In genomic region chr10:46629805-46630204, GRCh38 we compare ENCODE assay signal across 7 cellular contexts. TPM values are rescaled to one million over a fixed set of nuclear protein-coding genes. Genes with fewer than 3 reads are reported as not detected.
DNase-seq lines count a peak whose midpoint lies in the region; ATAC-seq, FAIRE-seq and TF ChIP-seq lines count a peak whose summit lies in the region.
"Not testable (repeated sequence)": the region's sequence is repeated elsewhere in the genome, so short reads cannot be mapped to it uniquely, and the experiment has no call there.
"Had no signal": no experiment of that assay in that cellular context is flagged by ENCODE, and none has a peak within 500 bp of the region (broad histone marks: within the 10 kb centered on the region; RNA-seq: fewer than 3 reads in every experiment).

No MANE protein-coding gene starts in this region.

- H3K79me2 ChIP-seq in HepG2 (ENCODE audit: insufficient read depth, low read length) = not testable (repeated sequence)

- intact Hi-C loops in HepG2 (cut with micrococcal nuclease; ENCODE audit: unreplicated experiment); right lobe of liver (cut with DNase I); pancreas (cut with DNase I): not testable (repeated sequence)

- POLR2A ChIA-PET in HepG2 (lab: Yijun Ruan, JAX) = not testable (repeated sequence)

- H3K4me1 ChIP-seq in HepG2 (ENCODE audit: insufficient read depth, low read length); right lobe of liver; pancreas: not testable (repeated sequence)

- not testable (repeated sequence) for DNase-seq in left lobe of liver (ENCODE audit: low spot score); HepG2 (ENCODE audit: low spot score); right lobe of liver; pancreas

- CTCF ChIA-PET in HepG2 (lab: Yijun Ruan, JAX; ENCODE audit: low intra/inter-chr PET ratio, low total read pairs) = not testable (repeated sequence)

- H3K4me2 ChIP-seq in HepG2 (ENCODE audit: low read depth, low read length) = not testable (repeated sequence)

- TF ChIP-seq EP300 in HepG2 (IDR thresholded peaks at IDR 0.05; ENCODE audit: low read depth in 2 of 2, low read length in 2 of 2); HepG2 (CRISPR knock-in tag; IDR thresholded peaks at IDR 0.05; ENCODE audit: borderline replicate concordance): not testable (repeated sequence)

- ATAC-seq in left lobe of liver (peak; percentile 73), HepG2 (peak; percentile 98), right lobe of liver (peak; percentile 79 to 93 (median 88)), pancreas (peak in 3 of 4 donors; percentile 52 to 60 (median 54))

- in situ Hi-C loops in HepG2 (cut with HindIII; ENCODE audit: extremely low pct_ligation_motif_present, low pct_unique_long_range_greater_than_20kb) = not testable (repeated sequence)

- TF ChIP-seq RAD21 in HepG2 (CRISPR knock-in tag; IDR thresholded peaks at IDR 0.05) = not testable (repeated sequence)

- H3K27ac ChIP-seq in HepG2 (ENCODE audit: extremely low read length, insufficient read depth, low read length); right lobe of liver; pancreas: not testable (repeated sequence)

- H3K36me3 ChIP-seq in HepG2 (replicated peaks in 1 of 2; ENCODE audit: control insufficient read depth in 1 of 2, insufficient read depth in 2 of 2, low read length in 2 of 2); right lobe of liver; pancreas: not testable (repeated sequence)

- FAIRE-seq in colon (lab: Jason Lieb, UNC) = peak; percentile 21
- FAIRE-seq in endometrium (lab: Jason Lieb, UNC) = peak; percentile 31
- FAIRE-seq in HepG2 (lab: Jason Lieb, UNC); pancreas (lab: Jason Lieb, UNC): not testable (repeated sequence)

- H2AFZ ChIP-seq in HepG2 (ENCODE audit: low read length) = not testable (repeated sequence)

- H3K9ac ChIP-seq in HepG2 (ENCODE audit: insufficient read depth, low read depth, low read length) = not testable (repeated sequence)

- not testable (repeated sequence) for H3K27me3 ChIP-seq in HepG2 (ENCODE audit: control insufficient read depth in 1 of 2, insufficient read depth in 2 of 2, low read length in 2 of 2); right lobe of liver; pancreas

- H3K9me3 ChIP-seq in HepG2 (ENCODE audit: low read length); right lobe of liver; pancreas: not testable (repeated sequence)

- not testable (repeated sequence) for BruUV-seq in HepG2 (replicated peaks; lab: Mats Ljungman, UMichigan)

- not testable (repeated sequence) for H4K20me1 ChIP-seq in HepG2 (ENCODE audit: insufficient read depth, low read length)

- no CpG with 5 or more reads among the region's 1 CpG for WGBS in HepG2 (ENCODE audit: low lambda C conversion rate)
- no CpG with 5 or more reads among the region's 1 CpG for WGBS in right lobe of liver (ENCODE audit: insufficient coverage, low coverage, low lambda C conversion rate, missing lambda C conversion rate)
- no CpG with 5 or more reads among the region's 1 CpG for WGBS in pancreas, 2 donors

- not testable (repeated sequence) for TF ChIP-seq CTCF in HepG2 (CRISPR knock-in tag; IDR thresholded peaks at IDR 0.05); right lobe of liver (IDR thresholded peaks at IDR 0.05); pancreas (IDR thresholded peaks at IDR 0.05)

- not testable (repeated sequence) for H3K4me3 ChIP-seq in HepG2 (replicated peaks in 1 of 3; ENCODE audit: insufficient read depth in 1 of 3, low read depth in 2 of 3, low read length in 3 of 3); right lobe of liver; pancreas

- TF ChIP-seq POLR2A in HepG2 (IDR thresholded peaks at IDR 0.05; ENCODE audit: insufficient read depth in 1 of 2, low read depth in 2 of 2, low read length in 2 of 2); right lobe of liver (IDR thresholded peaks at IDR 0.05): not testable (repeated sequence)

RNA-seq across cellular contexts. Expression of gene SYT15, which starts 50.9 kb away (rescaled TPM):
- total RNA-seq in left lobe of liver (0.65 TPM), HepG2 (2016; rRNA removed; fragmentation: Illumina TruSeq; extraction: Trizol) (0.24 and 0.38 TPM in 2 replicates), right lobe of liver (1 to 10 TPM in 2 of 6 experiments, under 1 TPM in 4; 0.43 to 1.3 (median 0.82) TPM), pancreas (10 to 100 TPM in 1 of 6 donors, 1 to 10 TPM in 5; 2.1 to 10.7 (median 3.9) TPM)
- 0.40 TPM in 1 of 2 replicates, not detected in the other for total RNA-seq in HepG2 (2016; cell fraction: cytosol; rRNA removed; fragmentation: Illumina TruSeq; extraction: Trizol; ENCODE audit: low read depth)
- total RNA-seq in HepG2 (2016; cell fraction: insoluble cytoplasmic fraction; rRNA removed; fragmentation: Illumina TruSeq; extraction: Trizol) = 0.19 and 0.34 TPM in 2 replicates
- 0.24 and 0.37 TPM in 2 replicates for total RNA-seq in HepG2 (2016; cell fraction: membrane; rRNA removed; fragmentation: Illumina TruSeq; extraction: Trizol)
- total RNA-seq in HepG2 (2016; cell fraction: nucleus; rRNA removed; fragmentation: Illumina TruSeq; extraction: Trizol) = 0.43 and 0.47 TPM in 2 replicates
- polyA plus RNA-seq in HepG2 (2011; rRNA removed) (0.24 and 0.29 TPM in 2 replicates), pancreas (1 to 10 TPM; 2.7 to 3.7 TPM)
- 0.13 and 0.15 TPM in 2 replicates for polyA plus RNA-seq in HepG2 (2011; cell fraction: cytosol; rRNA removed)
- polyA plus RNA-seq in HepG2 (2011; cell fraction: nucleus; rRNA removed) = 0.51 and 0.57 TPM in 2 replicates
- 3.1 and 5.1 TPM in 2 replicates for polyA plus RNA-seq in HepG2 (2012)
- 0.25 TPM in 1 of 2 replicates, not detected in the other for polyA plus RNA-seq in HepG2 (2016; cell fraction: cytosol; fragmentation: Illumina TruSeq; extraction: Trizol; ENCODE audit: low read depth)
- polyA plus RNA-seq in HepG2 (2016; cell fraction: insoluble cytoplasmic fraction; fragmentation: Illumina TruSeq; extraction: Trizol; ENCODE audit: low read depth) = 0.30 and 0.46 TPM in 2 replicates
- polyA plus RNA-seq in HepG2 (2016; cell fraction: membrane; fragmentation: Illumina TruSeq; extraction: Trizol; ENCODE audit: low read depth) = 0.15 and 0.24 TPM in 2 replicates
- 0.45 and 1.1 TPM in 2 replicates for polyA plus RNA-seq in HepG2 (2016; cell fraction: nucleus; fragmentation: Illumina TruSeq; extraction: Trizol; ENCODE audit: insufficient read depth, low read depth)
- 0.70 and 0.86 TPM in 2 replicates for polyA minus RNA-seq in HepG2 (2011; rRNA and poly(A)+ RNA removed; ENCODE audit: low replicate concordance)
- not detected in 2 replicates for polyA minus RNA-seq in HepG2 (2011; cell fraction: cytosol; rRNA and poly(A)+ RNA removed)
- polyA minus RNA-seq in HepG2 (2011; cell fraction: nucleus; rRNA and poly(A)+ RNA removed) = 1.9 and 2.8 TPM in 2 replicates
- total RNA-seq: A172 had no signal
